2 cellular contexts compared by ENCODE assay signal in the genomic region with DNA sequence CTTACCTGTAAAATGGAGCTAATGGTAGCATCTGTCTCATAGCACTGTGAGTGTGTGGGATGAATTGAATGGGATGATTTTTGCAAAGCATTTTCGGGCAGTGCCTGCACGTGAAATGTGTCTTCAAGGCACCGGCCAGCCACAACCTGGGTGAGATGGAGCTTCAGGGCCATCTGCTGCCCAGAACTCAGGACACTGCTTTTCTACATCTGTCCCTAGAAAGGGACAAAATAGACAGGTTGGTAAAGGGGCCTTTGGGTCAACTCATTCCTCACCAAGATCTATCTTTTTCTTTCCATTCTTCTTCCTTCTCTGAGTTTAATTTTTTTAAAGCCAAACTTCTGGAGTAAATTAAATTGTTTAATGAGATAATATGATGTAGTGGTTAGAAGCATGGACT.
TF ChIP-seq lines count a peak whose summit lies in the region.

No MANE protein-coding gene starts in this region.

TF ChIP-seq in SK-N-SH, 30 proteins besides CTCF, POLR2A, EP300 and RAD21 (continued from another document):
- TF ChIP-seq, protein P1, sequence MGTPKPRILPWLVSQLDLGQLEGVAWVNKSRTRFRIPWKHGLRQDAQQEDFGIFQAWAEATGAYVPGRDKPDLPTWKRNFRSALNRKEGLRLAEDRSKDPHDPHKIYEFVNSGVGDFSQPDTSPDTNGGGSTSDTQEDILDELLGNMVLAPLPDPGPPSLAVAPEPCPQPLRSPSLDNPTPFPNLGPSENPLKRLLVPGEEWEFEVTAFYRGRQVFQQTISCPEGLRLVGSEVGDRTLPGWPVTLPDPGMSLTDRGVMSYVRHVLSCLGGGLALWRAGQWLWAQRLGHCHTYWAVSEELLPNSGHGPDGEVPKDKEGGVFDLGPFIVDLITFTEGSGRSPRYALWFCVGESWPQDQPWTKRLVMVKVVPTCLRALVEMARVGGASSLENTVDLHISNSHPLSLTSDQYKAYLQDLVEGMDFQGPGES (IDR thresholded peaks at IDR 0.05; ENCODE audit: low read depth, low read length), result no peak
- no peak for TF ChIP-seq EZH2phosphoT487 (IDR thresholded peaks at IDR 0.05; ENCODE audit: borderline replicate concordance, low read depth)
- no peak for TF ChIP-seq POLR2AphosphoS5 (IDR thresholded peaks at IDR 0.05; ENCODE audit: low read depth, low read length)
- TF ChIP-seq NFIC (IDR thresholded peaks at IDR 0.05; ENCODE audit: borderline replicate concordance), result no peak
- TF ChIP-seq, protein P2, sequence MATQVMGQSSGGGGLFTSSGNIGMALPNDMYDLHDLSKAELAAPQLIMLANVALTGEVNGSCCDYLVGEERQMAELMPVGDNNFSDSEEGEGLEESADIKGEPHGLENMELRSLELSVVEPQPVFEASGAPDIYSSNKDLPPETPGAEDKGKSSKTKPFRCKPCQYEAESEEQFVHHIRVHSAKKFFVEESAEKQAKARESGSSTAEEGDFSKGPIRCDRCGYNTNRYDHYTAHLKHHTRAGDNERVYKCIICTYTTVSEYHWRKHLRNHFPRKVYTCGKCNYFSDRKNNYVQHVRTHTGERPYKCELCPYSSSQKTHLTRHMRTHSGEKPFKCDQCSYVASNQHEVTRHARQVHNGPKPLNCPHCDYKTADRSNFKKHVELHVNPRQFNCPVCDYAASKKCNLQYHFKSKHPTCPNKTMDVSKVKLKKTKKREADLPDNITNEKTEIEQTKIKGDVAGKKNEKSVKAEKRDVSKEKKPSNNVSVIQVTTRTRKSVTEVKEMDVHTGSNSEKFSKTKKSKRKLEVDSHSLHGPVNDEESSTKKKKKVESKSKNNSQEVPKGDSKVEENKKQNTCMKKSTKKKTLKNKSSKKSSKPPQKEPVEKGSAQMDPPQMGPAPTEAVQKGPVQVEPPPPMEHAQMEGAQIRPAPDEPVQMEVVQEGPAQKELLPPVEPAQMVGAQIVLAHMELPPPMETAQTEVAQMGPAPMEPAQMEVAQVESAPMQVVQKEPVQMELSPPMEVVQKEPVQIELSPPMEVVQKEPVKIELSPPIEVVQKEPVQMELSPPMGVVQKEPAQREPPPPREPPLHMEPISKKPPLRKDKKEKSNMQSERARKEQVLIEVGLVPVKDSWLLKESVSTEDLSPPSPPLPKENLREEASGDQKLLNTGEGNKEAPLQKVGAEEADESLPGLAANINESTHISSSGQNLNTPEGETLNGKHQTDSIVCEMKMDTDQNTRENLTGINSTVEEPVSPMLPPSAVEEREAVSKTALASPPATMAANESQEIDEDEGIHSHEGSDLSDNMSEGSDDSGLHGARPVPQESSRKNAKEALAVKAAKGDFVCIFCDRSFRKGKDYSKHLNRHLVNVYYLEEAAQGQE (IDR thresholded peaks at IDR 0.05; ENCODE audit: low read depth, low read length), result no peak
- no peak for TF ChIP-seq FOXM1 (IDR thresholded peaks at IDR 0.05; ENCODE audit: low read depth)
- TF ChIP-seq TEAD4 (IDR thresholded peaks at IDR 0.05; ENCODE audit: borderline replicate concordance, insufficient read depth), result no peak
- TF ChIP-seq, protein P3, sequence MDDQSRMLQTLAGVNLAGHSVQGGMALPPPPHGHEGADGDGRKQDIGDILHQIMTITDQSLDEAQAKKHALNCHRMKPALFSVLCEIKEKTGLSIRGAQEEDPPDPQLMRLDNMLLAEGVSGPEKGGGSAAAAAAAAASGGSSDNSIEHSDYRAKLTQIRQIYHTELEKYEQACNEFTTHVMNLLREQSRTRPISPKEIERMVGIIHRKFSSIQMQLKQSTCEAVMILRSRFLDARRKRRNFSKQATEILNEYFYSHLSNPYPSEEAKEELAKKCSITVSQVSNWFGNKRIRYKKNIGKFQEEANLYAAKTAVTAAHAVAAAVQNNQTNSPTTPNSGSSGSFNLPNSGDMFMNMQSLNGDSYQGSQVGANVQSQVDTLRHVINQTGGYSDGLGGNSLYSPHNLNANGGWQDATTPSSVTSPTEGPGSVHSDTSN (IDR thresholded peaks at IDR 0.05), result no peak
- TF ChIP-seq TAF1 (IDR thresholded peaks at IDR 0.05; ENCODE audit: borderline replicate concordance, low read depth, low read length), result no peak
- no peak for TF ChIP-seq YY1 (IDR thresholded peaks at IDR 0.05; ENCODE audit: low read depth)
- no peak; the same call in 1 of the 2 replicates for TF ChIP-seq SMC3 (IDR thresholded peaks at IDR 0.05; ENCODE audit: low read depth, low read length)
- no peak for TF ChIP-seq MEF2A (IDR thresholded peaks at IDR 0.05; ENCODE audit: borderline replicate concordance, low read depth)
- TF ChIP-seq, protein P4, sequence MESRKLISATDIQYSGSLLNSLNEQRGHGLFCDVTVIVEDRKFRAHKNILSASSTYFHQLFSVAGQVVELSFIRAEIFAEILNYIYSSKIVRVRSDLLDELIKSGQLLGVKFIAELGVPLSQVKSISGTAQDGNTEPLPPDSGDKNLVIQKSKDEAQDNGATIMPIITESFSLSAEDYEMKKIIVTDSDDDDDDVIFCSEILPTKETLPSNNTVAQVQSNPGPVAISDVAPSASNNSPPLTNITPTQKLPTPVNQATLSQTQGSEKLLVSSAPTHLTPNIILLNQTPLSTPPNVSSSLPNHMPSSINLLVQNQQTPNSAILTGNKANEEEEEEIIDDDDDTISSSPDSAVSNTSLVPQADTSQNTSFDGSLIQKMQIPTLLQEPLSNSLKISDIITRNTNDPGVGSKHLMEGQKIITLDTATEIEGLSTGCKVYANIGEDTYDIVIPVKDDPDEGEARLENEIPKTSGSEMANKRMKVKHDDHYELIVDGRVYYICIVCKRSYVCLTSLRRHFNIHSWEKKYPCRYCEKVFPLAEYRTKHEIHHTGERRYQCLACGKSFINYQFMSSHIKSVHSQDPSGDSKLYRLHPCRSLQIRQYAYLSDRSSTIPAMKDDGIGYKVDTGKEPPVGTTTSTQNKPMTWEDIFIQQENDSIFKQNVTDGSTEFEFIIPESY (IDR thresholded peaks at IDR 0.05; ENCODE audit: borderline replicate concordance, low read depth), result no peak
- no peak for TF ChIP-seq RXRA (IDR thresholded peaks at IDR 0.05; ENCODE audit: borderline replicate concordance, low read depth)
TF ChIP-seq in SK-N-SH: peak in this region for 0.

TF ChIP-seq in SK-N-SH treated with all-trans-retinoic acid at 6 μM for 48 hours, 23 proteins besides CTCF, POLR2A, EP300 and RAD21 (continued from another document):
- TF ChIP-seq, protein P5, sequence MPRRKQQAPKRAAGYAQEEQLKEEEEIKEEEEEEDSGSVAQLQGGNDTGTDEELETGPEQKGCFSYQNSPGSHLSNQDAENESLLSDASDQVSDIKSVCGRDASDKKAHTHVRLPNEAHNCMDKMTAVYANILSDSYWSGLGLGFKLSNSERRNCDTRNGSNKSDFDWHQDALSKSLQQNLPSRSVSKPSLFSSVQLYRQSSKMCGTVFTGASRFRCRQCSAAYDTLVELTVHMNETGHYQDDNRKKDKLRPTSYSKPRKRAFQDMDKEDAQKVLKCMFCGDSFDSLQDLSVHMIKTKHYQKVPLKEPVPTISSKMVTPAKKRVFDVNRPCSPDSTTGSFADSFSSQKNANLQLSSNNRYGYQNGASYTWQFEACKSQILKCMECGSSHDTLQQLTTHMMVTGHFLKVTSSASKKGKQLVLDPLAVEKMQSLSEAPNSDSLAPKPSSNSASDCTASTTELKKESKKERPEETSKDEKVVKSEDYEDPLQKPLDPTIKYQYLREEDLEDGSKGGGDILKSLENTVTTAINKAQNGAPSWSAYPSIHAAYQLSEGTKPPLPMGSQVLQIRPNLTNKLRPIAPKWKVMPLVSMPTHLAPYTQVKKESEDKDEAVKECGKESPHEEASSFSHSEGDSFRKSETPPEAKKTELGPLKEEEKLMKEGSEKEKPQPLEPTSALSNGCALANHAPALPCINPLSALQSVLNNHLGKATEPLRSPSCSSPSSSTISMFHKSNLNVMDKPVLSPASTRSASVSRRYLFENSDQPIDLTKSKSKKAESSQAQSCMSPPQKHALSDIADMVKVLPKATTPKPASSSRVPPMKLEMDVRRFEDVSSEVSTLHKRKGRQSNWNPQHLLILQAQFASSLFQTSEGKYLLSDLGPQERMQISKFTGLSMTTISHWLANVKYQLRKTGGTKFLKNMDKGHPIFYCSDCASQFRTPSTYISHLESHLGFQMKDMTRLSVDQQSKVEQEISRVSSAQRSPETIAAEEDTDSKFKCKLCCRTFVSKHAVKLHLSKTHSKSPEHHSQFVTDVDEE (CRISPR knock-in tag; IDR thresholded peaks at IDR 0.05), result no peak
- TF ChIP-seq CSDC2 (CRISPR knock-in tag; IDR thresholded peaks at IDR 0.05) (no peak), ZFP30 (CRISPR knock-in tag; IDR thresholded peaks at IDR 0.05) (no peak), ARNTL (CRISPR knock-in tag; IDR thresholded peaks at IDR 0.05; ENCODE audit: borderline replicate concordance, low read depth) (no peak), TOX (CRISPR knock-in tag; IDR thresholded peaks at IDR 0.05; ENCODE audit: borderline replicate concordance) (no peak), OSR1 (CRISPR knock-in tag; IDR thresholded peaks at IDR 0.05) (no peak), RARB (CRISPR knock-in tag; IDR thresholded peaks at IDR 0.05) (no peak), ZFP3 (CRISPR knock-in tag; IDR thresholded peaks at IDR 0.05) (no peak), TCF4 (CRISPR knock-in tag; IDR thresholded peaks at IDR 0.05; ENCODE audit: borderline replicate concordance) (no peak), ZC3H10 (CRISPR knock-in tag; IDR thresholded peaks at IDR 0.05) (no peak), ESRRG (CRISPR knock-in tag; IDR thresholded peaks at IDR 0.05) (no peak), PPARA (CRISPR knock-in tag; IDR thresholded peaks at IDR 0.05; ENCODE audit: borderline replicate concordance) (no peak), BACH2 (CRISPR knock-in tag; IDR thresholded peaks at IDR 0.05; ENCODE audit: borderline replicate concordance) (no peak)
- TF ChIP-seq, protein P6, sequence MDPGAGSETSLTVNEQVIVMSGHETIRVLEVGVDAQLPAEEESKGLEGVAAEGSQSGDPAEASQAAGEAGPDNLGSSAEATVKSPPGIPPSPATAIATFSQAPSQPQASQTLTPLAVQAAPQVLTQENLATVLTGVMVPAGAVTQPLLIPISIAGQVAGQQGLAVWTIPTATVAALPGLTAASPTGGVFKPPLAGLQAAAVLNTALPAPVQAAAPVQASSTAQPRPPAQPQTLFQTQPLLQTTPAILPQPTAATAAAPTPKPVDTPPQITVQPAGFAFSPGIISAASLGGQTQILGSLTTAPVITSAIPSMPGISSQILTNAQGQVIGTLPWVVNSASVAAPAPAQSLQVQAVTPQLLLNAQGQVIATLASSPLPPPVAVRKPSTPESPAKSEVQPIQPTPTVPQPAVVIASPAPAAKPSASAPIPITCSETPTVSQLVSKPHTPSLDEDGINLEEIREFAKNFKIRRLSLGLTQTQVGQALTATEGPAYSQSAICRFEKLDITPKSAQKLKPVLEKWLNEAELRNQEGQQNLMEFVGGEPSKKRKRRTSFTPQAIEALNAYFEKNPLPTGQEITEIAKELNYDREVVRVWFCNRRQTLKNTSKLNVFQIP (CRISPR knock-in tag; IDR thresholded peaks at IDR 0.05; ENCODE audit: borderline replicate concordance, low read depth), result no peak
- TF ChIP-seq, protein P7, sequence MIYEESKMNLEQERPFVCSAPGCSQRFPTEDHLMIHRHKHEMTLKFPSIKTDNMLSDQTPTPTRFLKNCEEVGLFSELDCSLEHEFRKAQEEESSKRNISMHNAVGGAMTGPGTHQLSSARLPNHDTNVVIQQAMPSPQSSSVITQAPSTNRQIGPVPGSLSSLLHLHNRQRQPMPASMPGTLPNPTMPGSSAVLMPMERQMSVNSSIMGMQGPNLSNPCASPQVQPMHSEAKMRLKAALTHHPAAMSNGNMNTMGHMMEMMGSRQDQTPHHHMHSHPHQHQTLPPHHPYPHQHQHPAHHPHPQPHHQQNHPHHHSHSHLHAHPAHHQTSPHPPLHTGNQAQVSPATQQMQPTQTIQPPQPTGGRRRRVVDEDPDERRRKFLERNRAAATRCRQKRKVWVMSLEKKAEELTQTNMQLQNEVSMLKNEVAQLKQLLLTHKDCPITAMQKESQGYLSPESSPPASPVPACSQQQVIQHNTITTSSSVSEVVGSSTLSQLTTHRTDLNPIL (CRISPR knock-in tag; IDR thresholded peaks at IDR 0.05; ENCODE audit: low read depth), result no peak
TF ChIP-seq in SK-N-SH treated with all-trans-retinoic acid at 6 μM for 48 hours: peak in this region for 0.
